In genomic region chr11:26399336-26399735, GRCh38 we compare ENCODE assay signal across 33 cellular contexts.
"Had no signal": no experiment of that assay in that cellular context is flagged by ENCODE, and none has a peak within 500 bp of the region (broad histone marks: within the 10 kb centered on the region; RNA-seq: fewer than 3 reads in every experiment).

No MANE protein-coding gene starts in this region.

- H3K9me3 ChIP-seq: Peyer's patch, SJSA1 had no signal

- H3K27ac ChIP-seq: brain microvascular endothelial cell, Peyer's patch, SJSA1, VCaP had no signal

- H3K4me3 ChIP-seq: Peyer's patch, SJSA1 had no signal

- ATAC-seq: activated CD8-positive, alpha-beta memory T cell treated with anti-CD3 and anti-CD28 coated beads, Interleukin-2, amount 10 ng/mL, durations not matched to agents 7 days and 5 days; activated naive CD8-positive, alpha-beta T cell treated with anti-CD3 and anti-CD28 coated beads, Interleukin-2, amount 50 U/mL, for 24 hours had no signal

- DNase-seq: activated B cell treated with CpG ODN at 0.5 μM for 24 hours; activated CD4-positive, alpha-beta memory T cell treated with anti-CD3 and anti-CD28 coated beads, Interleukin-2, amount 10 ng/mL, durations not matched to agents 7 days and 5 days; activated CD4-positive, alpha-beta T cell treated with anti-CD3 and anti-CD28 coated beads for 4 hours; activated CD4-positive, alpha-beta T cell treated with anti-CD3 and anti-CD28 coated beads, Interleukin-2, amount 50 U/mL, for 1 hour; activated CD4-positive, CD25-positive, alpha-beta regulatory T cell treated with anti-CD3 and anti-CD28 coated beads, Interleukin-2, amount 50 U/mL, for 72 hours; activated CD8-positive, alpha-beta memory T cell treated with anti-CD3 and anti-CD28 coated beads for 24 hours; activated CD8-positive, alpha-beta memory T cell treated with anti-CD3 and anti-CD28 coated beads, Interleukin-2, amount 10 ng/mL, durations not matched to agents 7 days and 5 days; activated CD8-positive, alpha-beta memory T cell treated with anti-CD3 and anti-CD28 coated beads, Interleukin-2, amount 50 U/mL, for 48 hours; activated effector memory CD4-positive, alpha-beta T cell treated with Interleukin-2 at 50 U/mL for 16 hours; activated naive CD4-positive, alpha-beta T cell treated with anti-CD3 and anti-CD28 coated beads, Interleukin-2, amount 10 ng/mL, durations not matched to agents 7 days and 5 days; activated naive CD8-positive, alpha-beta T cell treated with anti-CD3 and anti-CD28 coated beads, Interleukin-2, amount 50 U/mL, for 24 hours; activated T-cell treated with anti-CD3 and anti-CD28 coated beads, Interleukin-2, amount 50 U/mL, for 48 hours; amniotic stem cell; aorta; brain microvascular endothelial cell; central memory CD4-positive, alpha-beta T cell; NCI-H1092 treated with DMSO at 0.1 percent for 48 hours; NCI-H1417; NCI-H146; NCI-H187; NCI-H2029 treated with DMSO at 0.1 percent for 48 hours; NCI-H2107; NCI-H226; NCI-H446 treated with DMSO at 0.1 percent for 48 hours; Peyer's patch; RPMI8226; SHP77 treated with DMSO at 0.1 percent for 48 hours; SW 1271; T-helper 1 cell; T-helper 2 cell; T-helper 9 cell had no signal

- H3K36me3 ChIP-seq: brain microvascular endothelial cell, Peyer's patch, SJSA1 had no signal

- H3K27me3 ChIP-seq: brain microvascular endothelial cell, Peyer's patch had no signal

- H3K4me1 ChIP-seq: Peyer's patch, SJSA1 had no signal
